Comparison of ENCODE assay signal across 18 cellular contexts in genomic region chr2:200784215-200784614, GRCh38.
"Had no signal": no experiment of that assay in that cellular context is flagged by ENCODE, and none has a peak within 500 bp of the region (broad histone marks: within the 10 kb centered on the region; RNA-seq: fewer than 3 reads in every experiment).

No MANE protein-coding gene starts in this region.

- H3K36me3 ChIP-seq: gastrocnemius medialis, heart right ventricle, neutrophil, right lobe of liver, tibial nerve, upper lobe of right lung, vagina had no signal

- H3K4me3 Mint-ChIP-seq: naive thymus-derived CD8-positive, alpha-beta T cell; stimulated activated memory B cell treated with anti-CD40 and anti-IgM and Interleukin-4, amounts not matched to agents 10 μg/mL and 1 μg/mL and 100 μg/mL, for 72 hours; stimulated activated naive CD8-positive, alpha-beta T cell treated with anti-CD3 and anti-CD28 coated beads, Interleukin-15, Interleukin-2, amounts not matched to agents 100 ng/mL and 50 ng/mL, for 24 hours had no signal

- ATAC-seq: gastrocnemius medialis; heart right ventricle; naive thymus-derived CD8-positive, alpha-beta T cell; psoas muscle; right lobe of liver; stimulated activated memory B cell treated with anti-CD40 and anti-IgM and Interleukin-4, amounts not matched to agents 10 μg/mL and 1 μg/mL and 100 μg/mL, for 72 hours; upper lobe of right lung had no signal

- H3K27ac Mint-ChIP-seq: naive thymus-derived CD8-positive, alpha-beta T cell; stimulated activated memory B cell treated with anti-CD40 and anti-IgM and Interleukin-4, amounts not matched to agents 10 μg/mL and 1 μg/mL and 100 μg/mL, for 72 hours; stimulated activated naive CD8-positive, alpha-beta T cell treated with anti-CD3 and anti-CD28 coated beads, Interleukin-15, Interleukin-2, amounts not matched to agents 100 ng/mL and 50 ng/mL, for 24 hours had no signal

- H3K4me1 ChIP-seq: psoas muscle, upper lobe of right lung had no signal

- H3K27ac ChIP-seq: dorsolateral prefrontal cortex, gastrocnemius medialis, heart right ventricle, neutrophil, psoas muscle, right lobe of liver, tibial nerve, upper lobe of right lung, vagina had no signal

- FAIRE-seq: islet of Langerhans had no signal

- H3K9me3 ChIP-seq: gastrocnemius medialis, heart right ventricle, neutrophil, psoas muscle, right lobe of liver, tibial nerve, upper lobe of right lung, vagina had no signal

- H3K27me3 ChIP-seq: dorsolateral prefrontal cortex, gastrocnemius medialis, heart right ventricle, neutrophil, right lobe of liver, tibial nerve, upper lobe of right lung, vagina had no signal

- H3K4me3 ChIP-seq: dorsolateral prefrontal cortex, gastrocnemius medialis, heart right ventricle, psoas muscle, right lobe of liver, tibial nerve, upper lobe of right lung, vagina had no signal

- H3K9me3 Mint-ChIP-seq: naive thymus-derived CD8-positive, alpha-beta T cell; stimulated activated memory B cell treated with anti-CD40 and anti-IgM and Interleukin-4, amounts not matched to agents 10 μg/mL and 1 μg/mL and 100 μg/mL, for 72 hours; stimulated activated naive CD8-positive, alpha-beta T cell treated with anti-CD3 and anti-CD28 coated beads, Interleukin-15, Interleukin-2, amounts not matched to agents 100 ng/mL and 50 ng/mL, for 24 hours had no signal

- DNase-seq: dorsolateral prefrontal cortex; effector CD8-positive, alpha-beta T cell; gastrocnemius medialis; heart right ventricle; hypothalamus; kidney glomerular epithelial cell; naive thymus-derived CD8-positive, alpha-beta T cell; psoas muscle; retina; right lobe of liver; stimulated activated CD4-positive, alpha-beta T cell treated with anti-CD3 and anti-CD28 coated beads, Interleukin-4, amount 100 ng/mL, for 24 hours; upper lobe of right lung had no signal

- H3K36me3 Mint-ChIP-seq: naive thymus-derived CD8-positive, alpha-beta T cell; stimulated activated memory B cell treated with anti-CD40 and anti-IgM and Interleukin-4, amounts not matched to agents 10 μg/mL and 1 μg/mL and 100 μg/mL, for 72 hours had no signal

- H3K4me1 Mint-ChIP-seq: naive thymus-derived CD8-positive, alpha-beta T cell; stimulated activated memory B cell treated with anti-CD40 and anti-IgM and Interleukin-4, amounts not matched to agents 10 μg/mL and 1 μg/mL and 100 μg/mL, for 72 hours had no signal
